29 cellular contexts compared by ENCODE assay signal in the genomic region with DNA sequence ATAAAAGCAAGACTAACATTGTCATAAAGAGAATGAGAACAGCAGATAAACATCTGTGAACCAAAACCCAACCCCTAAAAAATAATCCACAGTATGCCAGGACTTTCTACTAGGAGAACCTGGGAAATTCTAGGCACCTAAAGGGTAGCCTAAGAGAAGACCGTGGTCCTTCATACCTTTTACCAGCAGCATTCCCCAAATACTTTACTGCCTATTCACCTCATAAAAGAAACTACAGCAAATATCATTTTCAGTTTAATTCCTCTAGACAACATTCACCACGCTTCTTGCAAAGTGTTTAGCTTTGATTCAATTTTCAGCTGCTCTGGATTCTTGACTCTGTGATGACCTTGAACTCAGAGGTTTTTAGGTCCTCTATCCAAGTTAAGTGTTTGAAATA.
"Had no signal": no experiment of that assay in that cellular context is flagged by ENCODE, and none has a peak within 500 bp of the region (broad histone marks: within the 10 kb centered on the region; RNA-seq: fewer than 3 reads in every experiment).

No MANE protein-coding gene starts in this region.

- H3K4me3 Mint-ChIP-seq: activated B cell treated with CpG ODN at 0.5 μM for 24 hours; activated CD8-positive, alpha-beta memory T cell treated with anti-CD3 and anti-CD28 coated beads, Interleukin-2, amount 10 ng/mL, durations not matched to agents 7 days and 5 days; activated CD8-positive, alpha-beta T cell treated with anti-CD3 and anti-CD28 coated beads, Interleukin-2, amount 10 ng/mL, durations not matched to agents 7 days and 5 days; activated naive CD4-positive, alpha-beta T cell treated with anti-CD3 and anti-CD28 coated beads, Interleukin-2, amount 50 U/mL, for 24 hours; activated naive CD8-positive, alpha-beta T cell treated with anti-CD3 and anti-CD28 coated beads, Interleukin-2, amount 50 U/mL, for 24 hours; central memory CD8-positive, alpha-beta T cell; nephron; stimulated activated memory B cell treated with anti-CD40 and anti-IgM and Interleukin-4, amounts not matched to agents 10 μg/mL and 1 μg/mL and 100 μg/mL, for 72 hours; stimulated activated naive CD8-positive, alpha-beta T cell treated with anti-CD3 and anti-CD28 coated beads, Interleukin-15, amount 100 ng/mL, for 72 hours; T-helper 2 cell treated with Interferon-gamma antibody and Interleukin-4, amounts not matched to agents 5 μg/mL and 100 μg/mL, for 36 hours had no signal

- H3K27me3 ChIP-seq: esophagus squamous epithelium, upper lobe of right lung had no signal

- H3K36me3 Mint-ChIP-seq: activated CD8-positive, alpha-beta memory T cell treated with anti-CD3 and anti-CD28 coated beads, Interleukin-2, amount 10 ng/mL, durations not matched to agents 7 days and 5 days; activated naive CD4-positive, alpha-beta T cell treated with anti-CD3 and anti-CD28 coated beads, Interleukin-2, amount 50 U/mL, for 24 hours; stimulated activated memory B cell treated with anti-CD40 and anti-IgM and Interleukin-4, amounts not matched to agents 10 μg/mL and 1 μg/mL and 100 μg/mL, for 72 hours had no signal

- H3K9me3 ChIP-seq: esophagus squamous epithelium, upper lobe of right lung had no signal

- H3K4me1 Mint-ChIP-seq: activated B cell treated with CpG ODN at 0.5 μM for 24 hours; activated CD8-positive, alpha-beta memory T cell treated with anti-CD3 and anti-CD28 coated beads, Interleukin-2, amount 10 ng/mL, durations not matched to agents 7 days and 5 days; activated naive CD4-positive, alpha-beta T cell treated with anti-CD3 and anti-CD28 coated beads, Interleukin-2, amount 50 U/mL, for 24 hours; activated naive CD8-positive, alpha-beta T cell treated with anti-CD3 and anti-CD28 coated beads, Interleukin-2, amount 50 U/mL, for 24 hours; central memory CD8-positive, alpha-beta T cell; nephron; stimulated activated memory B cell treated with anti-CD40 and anti-IgM and Interleukin-4, amounts not matched to agents 10 μg/mL and 1 μg/mL and 100 μg/mL, for 72 hours; stimulated activated naive CD8-positive, alpha-beta T cell treated with anti-CD3 and anti-CD28 coated beads, Interleukin-15, amount 100 ng/mL, for 72 hours had no signal

- FAIRE-seq: bronchial epithelial cell, frontal cortex, islet of Langerhans had no signal

- DNase-seq: activated B cell treated with CpG ODN at 0.5 μM for 24 hours; activated CD4-positive, alpha-beta T cell treated with anti-CD3 and anti-CD28 coated beads, Interleukin-2, amount 50 U/mL, for 1 hour; activated CD8-positive, alpha-beta memory T cell treated with anti-CD3 and anti-CD28 coated beads, Interleukin-2, amount 10 ng/mL, durations not matched to agents 7 days and 5 days; activated CD8-positive, alpha-beta T cell treated with anti-CD3 and anti-CD28 coated beads, Interleukin-2, amount 10 ng/mL, durations not matched to agents 7 days and 5 days; activated naive CD8-positive, alpha-beta T cell treated with anti-CD3 and anti-CD28 coated beads, Interleukin-2, amount 50 U/mL, for 24 hours; activated T-cell treated with anti-CD3 and anti-CD28 coated beads, Interleukin-2, amount 50 U/mL, for 48 hours; amygdala; dermis blood vessel endothelial cell; effector CD4-positive, alpha-beta T cell; esophagus squamous epithelium; left cardiac atrium; left ventricle myocardium superior; stimulated activated CD4-positive, alpha-beta T cell treated with anti-CD3 and anti-CD28 coated beads, Interleukin-4, amount 100 ng/mL, for 4 hours; stimulated activated CD8-positive, alpha-beta memory T cell treated with anti-CD3 and anti-CD28 coated beads, Interleukin-4, amount 100 ng/mL, for 48 hours; stimulated activated naive CD8-positive, alpha-beta T cell treated with anti-CD3 and anti-CD28 coated beads, Interleukin-15, amount 100 ng/mL, for 72 hours; substantia nigra; upper lobe of right lung had no signal

- H3K4me3 ChIP-seq: esophagus squamous epithelium, skin epidermis, upper lobe of right lung had no signal

- ATAC-seq: activated CD8-positive, alpha-beta memory T cell treated with anti-CD3 and anti-CD28 coated beads, Interleukin-2, amount 10 ng/mL, durations not matched to agents 7 days and 5 days; activated CD8-positive, alpha-beta T cell treated with anti-CD3 and anti-CD28 coated beads, Interleukin-2, amount 10 ng/mL, durations not matched to agents 7 days and 5 days; activated naive CD8-positive, alpha-beta T cell treated with anti-CD3 and anti-CD28 coated beads, Interleukin-2, amount 50 U/mL, for 24 hours; left cardiac atrium; left ventricle myocardium superior; sciatic nerve; stimulated activated memory B cell treated with anti-CD40 and anti-IgM and Interleukin-4, amounts not matched to agents 10 μg/mL and 1 μg/mL and 100 μg/mL, for 72 hours; stimulated activated naive CD8-positive, alpha-beta T cell treated with anti-CD3 and anti-CD28 coated beads, Interleukin-15, amount 100 ng/mL, for 72 hours; upper lobe of right lung had no signal

- H3K36me3 ChIP-seq: esophagus squamous epithelium, upper lobe of right lung had no signal

- H3K27me3 Mint-ChIP-seq: activated B cell treated with CpG ODN at 0.5 μM for 24 hours; activated CD8-positive, alpha-beta memory T cell treated with anti-CD3 and anti-CD28 coated beads, Interleukin-2, amount 10 ng/mL, durations not matched to agents 7 days and 5 days; activated naive CD4-positive, alpha-beta T cell treated with anti-CD3 and anti-CD28 coated beads, Interleukin-2, amount 50 U/mL, for 24 hours; central memory CD8-positive, alpha-beta T cell; stimulated activated memory B cell treated with anti-CD40 and anti-IgM and Interleukin-4, amounts not matched to agents 10 μg/mL and 1 μg/mL and 100 μg/mL, for 72 hours had no signal

- H3K27ac ChIP-seq: esophagus squamous epithelium, skin epidermis, upper lobe of right lung had no signal

- H3K9me3 Mint-ChIP-seq: activated B cell treated with CpG ODN at 0.5 μM for 24 hours; activated naive CD4-positive, alpha-beta T cell treated with anti-CD3 and anti-CD28 coated beads, Interleukin-2, amount 50 U/mL, for 24 hours; activated naive CD8-positive, alpha-beta T cell treated with anti-CD3 and anti-CD28 coated beads, Interleukin-2, amount 50 U/mL, for 24 hours; activated T-helper 2 cell treated with anti-CD3 and anti-CD28 coated beads, Interferon-gamma antibody, Interleukin-2, Interleukin-4, amounts not matched to agents 10 μg/mL and 5 μg/mL and 100 μg/mL, durations not matched to agents 14 hours and 24 hours and 36 hours; central memory CD8-positive, alpha-beta T cell; nephron; stimulated activated naive CD8-positive, alpha-beta T cell treated with anti-CD3 and anti-CD28 coated beads, Interleukin-15, amount 100 ng/mL, for 72 hours; T-helper 2 cell treated with Interferon-gamma antibody and Interleukin-4, amounts not matched to agents 5 μg/mL and 100 μg/mL, for 36 hours had no signal

- H3K4me1 ChIP-seq: esophagus squamous epithelium, upper lobe of right lung had no signal

- H3K27ac Mint-ChIP-seq: activated B cell treated with CpG ODN at 0.5 μM for 24 hours; activated CD8-positive, alpha-beta memory T cell treated with anti-CD3 and anti-CD28 coated beads, Interleukin-2, amount 10 ng/mL, durations not matched to agents 7 days and 5 days; activated CD8-positive, alpha-beta T cell treated with anti-CD3 and anti-CD28 coated beads, Interleukin-2, amount 10 ng/mL, durations not matched to agents 7 days and 5 days; activated naive CD4-positive, alpha-beta T cell treated with anti-CD3 and anti-CD28 coated beads, Interleukin-2, amount 50 U/mL, for 24 hours; activated naive CD8-positive, alpha-beta T cell treated with anti-CD3 and anti-CD28 coated beads, Interleukin-2, amount 50 U/mL, for 24 hours; activated T-helper 2 cell treated with anti-CD3 and anti-CD28 coated beads, Interferon-gamma antibody, Interleukin-2, Interleukin-4, amounts not matched to agents 10 μg/mL and 5 μg/mL and 100 μg/mL, durations not matched to agents 14 hours and 24 hours and 36 hours; nephron; progenitor cell of endocrine pancreas; stimulated activated memory B cell treated with anti-CD40 and anti-IgM and Interleukin-4, amounts not matched to agents 10 μg/mL and 1 μg/mL and 100 μg/mL, for 72 hours; T-helper 2 cell treated with Interferon-gamma antibody and Interleukin-4, amounts not matched to agents 5 μg/mL and 100 μg/mL, for 36 hours had no signal
